Comparison of ENCODE assay signal across 8 cellular contexts in genomic region chr2:38115216-38116012, GRCh38. TPM values are rescaled to one million over a fixed set of nuclear protein-coding genes. Genes with fewer than 3 reads are reported as not detected.
DNase-seq lines count a peak whose midpoint lies in the region; ATAC-seq, FAIRE-seq and TF ChIP-seq lines count a peak whose summit lies in the region.

No MANE protein-coding gene starts in this region.

- H3K27ac Mint-ChIP-seq in activated CD4-positive, alpha-beta memory T cell treated with anti-CD3 and anti-CD28 coated beads for 36 hours = no peak overlapping the region
- no peak overlapping the region for H3K27ac Mint-ChIP-seq in stimulated activated naive B cell treated with anti-CD40 and anti-IgM and Interleukin-4, amounts not matched to agents 10 μg/mL and 1 μg/mL and 100 μg/mL, for 72 hours

- H3K27me3 Mint-ChIP-seq in activated CD4-positive, alpha-beta memory T cell treated with anti-CD3 and anti-CD28 coated beads for 36 hours = peaks cover 27% of the 10 kb centered on the region
- peaks cover 30 to 60% of the 10 kb centered on the region in 2 donors for H3K27me3 Mint-ChIP-seq in stimulated activated naive B cell treated with anti-CD40 and anti-IgM and Interleukin-4, amounts not matched to agents 10 μg/mL and 1 μg/mL and 100 μg/mL, for 72 hours

- no peaks in the 10 kb centered on the region for H3K27me3 ChIP-seq in effector memory CD4-positive, alpha-beta T cell (replicated peaks; ENCODE audit: control insufficient read depth, insufficient read depth, low read length, poor library complexity, severe bottlenecking)

- FAIRE-seq in G401.6 (lab: Jason Lieb, UNC) = peak; percentile 28

- intact Hi-C loops in activated CD4-positive, alpha-beta memory T cell treated with anti-CD3 and anti-CD28 coated beads for 36 hours (cut with micrococcal nuclease) = loop anchor here (1.0 to 10.0 kb wide), 5 partner anchors 39 to 721 kb away; partner anchors contain the start of gene CYP1B1
- intact Hi-C loops in mucosa of descending colon (cut with DNase I, micrococcal nuclease) = loop anchor here in 1 of 2 donors (10.0 kb wide), 1 partner anchor 131 kb away; no protein-coding TSS in a partner anchor

- peak; percentile 86 for TF ChIP-seq CTCF in mucosa of descending colon (IDR thresholded peaks at IDR 0.05)

- H3K36me3 Mint-ChIP-seq in activated CD4-positive, alpha-beta memory T cell treated with anti-CD3 and anti-CD28 coated beads for 36 hours = no peaks in the 10 kb centered on the region
- H3K36me3 Mint-ChIP-seq in stimulated activated naive B cell treated with anti-CD40 and anti-IgM and Interleukin-4, amounts not matched to agents 10 μg/mL and 1 μg/mL and 100 μg/mL, for 72 hours = peaks cover 1 to 3% of the 10 kb centered on the region in 2 donors

- H3K9me3 ChIP-seq in effector memory CD4-positive, alpha-beta T cell (ENCODE audit: control insufficient read depth, low read length) = no peaks in the 10 kb centered on the region
- no peaks in the 10 kb centered on the region for H3K9me3 ChIP-seq in mucosa of descending colon

- H3K27ac ChIP-seq in effector memory CD4-positive, alpha-beta T cell (ENCODE audit: insufficient read depth, low read length, poor library complexity, severe bottlenecking) = no peak overlapping the region

- H3K4me1 ChIP-seq in effector memory CD4-positive, alpha-beta T cell (ENCODE audit: control insufficient read depth, insufficient read depth, low read length, poor library complexity, severe bottlenecking) = no peaks in the 10 kb centered on the region
- H3K4me1 ChIP-seq in mucosa of descending colon (ENCODE audit: low read depth) = peaks cover 1% of the 10 kb centered on the region

- CTCF ChIA-PET in activated CD4-positive, alpha-beta memory T cell treated with anti-CD3 and anti-CD28 coated beads for 36 hours (lab: Charles Lee) = interaction anchor here (0.6 to 1.6 kb wide), 18 partner anchors 10 to 719 kb away, joined by 3 to 13 read pairs (median 4); partner anchors contain the start of gene CYP1B1

- peak; percentile 55 for ATAC-seq in HG03378 (IDR thresholded peaks at IDR 0.05; ENCODE audit: unreplicated experiment)
- peak; percentile 93 for ATAC-seq in mucosa of descending colon
- peak; percentile 74 to 86 for ATAC-seq in stimulated activated naive B cell treated with anti-CD40 and anti-IgM and Interleukin-4, amounts not matched to agents 10 μg/mL and 1 μg/mL and 100 μg/mL, for 72 hours (replicated peaks)
- ATAC-seq in GM18870 (IDR thresholded peaks at IDR 0.05; ENCODE audit: unreplicated experiment) = no peak

- no peaks in the 10 kb centered on the region for H3K9me3 Mint-ChIP-seq in activated CD4-positive, alpha-beta memory T cell treated with anti-CD3 and anti-CD28 coated beads for 36 hours
- H3K9me3 Mint-ChIP-seq in stimulated activated naive B cell treated with anti-CD40 and anti-IgM and Interleukin-4, amounts not matched to agents 10 μg/mL and 1 μg/mL and 100 μg/mL, for 72 hours = peaks cover 4 to 6% of the 10 kb centered on the region in 2 donors

- POLR2A ChIA-PET in activated CD4-positive, alpha-beta memory T cell treated with anti-CD3 and anti-CD28 coated beads for 36 hours (lab: Charles Lee) = no interaction called here

- no peaks in the 10 kb centered on the region for H3K4me1 Mint-ChIP-seq in activated CD4-positive, alpha-beta memory T cell treated with anti-CD3 and anti-CD28 coated beads for 36 hours (ENCODE audit: low read depth)
- H3K4me1 Mint-ChIP-seq in stimulated activated naive B cell treated with anti-CD40 and anti-IgM and Interleukin-4, amounts not matched to agents 10 μg/mL and 1 μg/mL and 100 μg/mL, for 72 hours = peaks cover 4 to 7% of the 10 kb centered on the region in 2 donors

- H3K4me3 Mint-ChIP-seq in activated CD4-positive, alpha-beta memory T cell treated with anti-CD3 and anti-CD28 coated beads for 36 hours = no peak overlapping the region
- H3K4me3 Mint-ChIP-seq in stimulated activated naive B cell treated with anti-CD40 and anti-IgM and Interleukin-4, amounts not matched to agents 10 μg/mL and 1 μg/mL and 100 μg/mL, for 72 hours = no peak overlapping the region

- no peak overlapping the region for H3K4me3 ChIP-seq in effector memory CD4-positive, alpha-beta T cell (ENCODE audit: insufficient read depth, low read depth, low read length, poor library complexity, severe bottlenecking)
- H3K4me3 ChIP-seq in mucosa of descending colon = no peak overlapping the region

- peak; percentile 47 for DNase-seq in NCI-H69 (lab: John Stamatoyannopoulos, UW)
- DNase-seq in activated CD4-positive, alpha-beta memory T cell treated with anti-CD3 and anti-CD28 coated beads for 36 hours = peak; percentile 85
- peak in 2 of 3 donors; percentile 9 to 18 for DNase-seq in effector memory CD4-positive, alpha-beta T cell
- DNase-seq in mucosa of descending colon = peak in 2 of 3 donors; percentile 81 to 93
- peak; percentile 45 for DNase-seq in stimulated activated naive B cell treated with anti-CD40 and anti-IgM and Interleukin-4, amounts not matched to agents 10 μg/mL and 1 μg/mL and 100 μg/mL, for 72 hours

- no peaks in the 10 kb centered on the region for H3K36me3 ChIP-seq in effector memory CD4-positive, alpha-beta T cell (ENCODE audit: control insufficient read depth, insufficient read depth, low read length)
- no peaks in the 10 kb centered on the region for H3K36me3 ChIP-seq in mucosa of descending colon (ENCODE audit: low read depth)

RNA-seq across cellular contexts. Expression of gene CYP1B1, which starts 39.5 kb away (rescaled TPM):
- 1 to 10 TPM; 3.3 to 4.3 TPM for total RNA-seq in activated CD4-positive, alpha-beta memory T cell treated with anti-CD3 and anti-CD28 coated beads for 36 hours
- 10 to 100 TPM in 2 of 3 donors, 1 to 10 TPM in 1; 1.6 to 15.0 (median 13.8) TPM for total RNA-seq in mucosa of descending colon

Comparison
In these comparisons a context has a peak if more than half of its experiments do, and no peak if none do; other contexts are left out.
1. DNase-seq: peak in every context shown above with its lines; median percentile 87 in mucosa of descending colon; 85 in activated CD4-positive, alpha-beta memory T cell treated with anti-CD3 and anti-CD28 coated beads for 36 hours; 47 in NCI-H69; 45 in stimulated activated naive B cell treated with anti-CD40 and anti-IgM and Interleukin-4, amounts not matched to agents 10 μg/mL and 1 μg/mL and 100 μg/mL, for 72 hours; 14 in effector memory CD4-positive, alpha-beta T cell.